ENCODE assay signal across 19 cellular contexts in genomic region chr20:32756156-32756555, GRCh38. TPM values are rescaled to one million over a fixed set of nuclear protein-coding genes. Genes with fewer than 3 reads are reported as not detected.
DNase-seq lines count a peak whose midpoint lies in the region; ATAC-seq, FAIRE-seq and TF ChIP-seq lines count a peak whose summit lies in the region.
"Had no signal": no experiment of that assay in that cellular context is flagged by ENCODE, and none has a peak within 500 bp of the region (broad histone marks: within the 10 kb centered on the region; RNA-seq: fewer than 3 reads in every experiment).

No MANE protein-coding gene starts in this region.

- peaks cover 10% of the 10 kb centered on the region for H3K27me3 Mint-ChIP-seq in GM23338 (ENCODE audit: insufficient read depth, low read depth, poor library complexity)
- no peaks in the 10 kb centered on the region for H3K27me3 Mint-ChIP-seq in naive thymus-derived CD8-positive, alpha-beta T cell
- H3K27me3 Mint-ChIP-seq: CD4-positive, CD25-positive, alpha-beta regulatory T cell had no signal

- TF ChIP-seq EP300 in H1 (IDR thresholded peaks at IDR 0.05; ENCODE audit: borderline replicate concordance in 1 of 2, low read depth in 2 of 2, low read length in 2 of 2) (no peak), esophagus muscularis mucosa (IDR thresholded peaks at IDR 0.05) (no peak)

- CTCF ChIA-PET in H1 (lab: Charles Lee; ENCODE audit: partially characterized antibody), result interaction anchor here (0.5 to 2.4 kb wide), 6 partner anchors 16 to 82 kb away, joined by 3 to 8 read pairs (median 5); partner anchors contain the start of gene C20orf203

- no peak overlapping the region for H3K56ac ChIP-seq in H1 (replicated peaks; ENCODE audit: insufficient read length, low read depth, low read length)

- no peaks in the 10 kb centered on the region for H4K20me1 ChIP-seq in GM23338 (replicated peaks; ENCODE audit: insufficient read depth)
- H4K20me1 ChIP-seq in H1 (replicated peaks in 1 of 2; ENCODE audit: control insufficient read depth in 1 of 2, insufficient read depth in 2 of 2, low read length in 2 of 2), result no peaks in the 10 kb centered on the region
- no peaks in the 10 kb centered on the region for H4K20me1 ChIP-seq in osteoblast (ENCODE audit: insufficient read depth, low read length)

- DNase-seq in GM23338 (ENCODE audit: low spot score) (peak; percentile 59), H1 (ENCODE audit: low read depth in 1 of 2, low spot score in 2 of 2) (no peak), osteoblast (ENCODE audit: insufficient read length, low spot score, missing footprints) (no peak), esophagus muscularis mucosa (ENCODE audit: extremely low spot score) (no peak), HT-29 (ENCODE audit: low spot score) (no peak)
- no peak for DNase-seq in naive thymus-derived CD8-positive, alpha-beta T cell
- DNase-seq: ACHN; BE2C; C1 segment of cervical spinal cord; Caco-2; CD4-positive, CD25-positive, alpha-beta regulatory T cell; GOT3; KG1 had no signal

- peak overlapping the region; percentile 93 for H3K27ac Mint-ChIP-seq in GM23338
- H3K27ac Mint-ChIP-seq in naive thymus-derived CD8-positive, alpha-beta T cell, result no peak overlapping the region
- H3K27ac Mint-ChIP-seq: CD4-positive, CD25-positive, alpha-beta regulatory T cell had no signal

- no peak overlapping the region for H2AFZ ChIP-seq in GM23338
- H2AFZ ChIP-seq in H1 (ENCODE audit: low read length), result 0 out of 2 replicates have a peak overlapping the region, but pooled peaks have one; percentile 21
- peak overlapping the region; percentile 20 for H2AFZ ChIP-seq in osteoblast (ENCODE audit: low read length)

- peaks cover 55% of the 10 kb centered on the region for H3K4me1 Mint-ChIP-seq in GM23338
- H3K4me1 Mint-ChIP-seq in naive thymus-derived CD8-positive, alpha-beta T cell, result peaks cover under 1 to 3% (median 1%) of the 10 kb centered on the region in 4 donors

- peak overlapping the region; percentile 93 for H3K27ac ChIP-seq in GM23338 (ENCODE audit: low read depth)
- H3K27ac ChIP-seq in HUES48 (ENCODE audit: low read depth, low read length), result peak overlapping the region; percentile 3
- H3K27ac ChIP-seq in H1 (ENCODE audit: low read depth, low read length), result peak overlapping the region; percentile 43
- H3K27ac ChIP-seq in osteoblast (ENCODE audit: low read depth, low read length), result no peak overlapping the region
- H3K27ac ChIP-seq in esophagus muscularis mucosa (replicated peaks in 1 of 4), result no peak overlapping the region

- H3K4ac ChIP-seq in H1 (replicated peaks; ENCODE audit: insufficient read length, low read depth, low read length), result no peak overlapping the region

- H3K36me3 ChIP-seq in GM23338 (ENCODE audit: insufficient read depth) (no peaks in the 10 kb centered on the region), HUES48 (ENCODE audit: control insufficient read depth, insufficient read depth, low read length) (no peaks in the 10 kb centered on the region), H1 (ENCODE audit: control insufficient read depth in 2 of 4, insufficient read depth in 4 of 4, low read length in 3 of 4) (no peaks in the 10 kb centered on the region), osteoblast (ENCODE audit: insufficient read depth, low read length) (no peaks in the 10 kb centered on the region), esophagus muscularis mucosa (no peaks in the 10 kb centered on the region)
- H3K36me3 ChIP-seq: BE2C, HAP-1 had no signal

- H3K79me2 ChIP-seq in GM23338 (replicated peaks; ENCODE audit: insufficient read depth) (peaks cover 63% of the 10 kb centered on the region), H1 (ENCODE audit: control insufficient read depth in 1 of 2, insufficient read depth in 2 of 2, low read length in 2 of 2) (peaks cover 0 to 15% of the 10 kb centered on the region in 2 experiments; a peak in 1 of 4 replicates), osteoblast (ENCODE audit: insufficient read depth, low read length) (no peaks in the 10 kb centered on the region)

- no peaks in the 10 kb centered on the region; the same call in 2 of the 3 replicates for H3K36me3 Mint-ChIP-seq in GM23338 (ENCODE audit: low read depth)
- no peaks in the 10 kb centered on the region for H3K36me3 Mint-ChIP-seq in naive thymus-derived CD8-positive, alpha-beta T cell
- H3K36me3 Mint-ChIP-seq: CD4-positive, CD25-positive, alpha-beta regulatory T cell had no signal

- H3K23ac ChIP-seq in H1 (ENCODE audit: insufficient read length), result no peak overlapping the region

- peak overlapping the region; percentile 94 for H4K5ac ChIP-seq in H1 (ENCODE audit: insufficient read length, low read depth, low read length)

- H3K14ac ChIP-seq in H1 (ENCODE audit: insufficient read length), result no peak overlapping the region

- H3K79me1 ChIP-seq in H1 (ENCODE audit: low read depth, low read length), result no peaks in the 10 kb centered on the region; the same call in 1 of the 2 replicates

- no peak for FAIRE-seq in H1 (lab: Jason Lieb, UNC)
- FAIRE-seq: A204.1, D721Med, G401.6, GM12891 had no signal

- H3K9ac ChIP-seq in HUES48 (ENCODE audit: low read depth, low read length) (no peak overlapping the region), H1 (replicated peaks in 1 of 4; ENCODE audit: extremely low read depth in 1 of 4, low read depth in 3 of 4, low read length in 3 of 4) (no peak overlapping the region)

- peak overlapping the region; percentile 97; the same call in 1 of the 2 replicates for H2BK20ac ChIP-seq in H1 (ENCODE audit: low read length)

- H2BK5ac ChIP-seq in H1 (ENCODE audit: low read depth, low read length), result peak overlapping the region; percentile 97; the same call in 1 of the 2 replicates

- no peak for TF ChIP-seq CTCF in GM23338 (conservative IDR thresholded peaks at IDR 0.05; ENCODE audit: low read depth in 2 of 2)
- TF ChIP-seq CTCF in H1 (IDR thresholded peaks at IDR 0.05; ENCODE audit: control extremely low read depth in 1 of 3, insufficient read depth in 1 of 3, low read depth in 1 of 3, low read length in 3 of 3), result no peak
- TF ChIP-seq CTCF in osteoblast (IDR thresholded peaks at IDR 0.05; ENCODE audit: extremely low read depth, low read depth, low read length), result no peak
- TF ChIP-seq CTCF in esophagus muscularis mucosa (IDR thresholded peaks at IDR 0.05), result no peak

- H3K9me3 ChIP-seq in HUES48 (ENCODE audit: control insufficient read depth, insufficient read depth, low read length) (no peaks in the 10 kb centered on the region), H1 (ENCODE audit: insufficient read depth in 2 of 2, low read depth in 1 of 2, low read length in 1 of 2) (no peaks in the 10 kb centered on the region), osteoblast (ENCODE audit: low read depth, low read length) (no peaks in the 10 kb centered on the region), esophagus muscularis mucosa (no peaks in the 10 kb centered on the region)
- H3K9me3 ChIP-seq: BE2C, Caco-2, HAP-1 had no signal

- H2BK12ac ChIP-seq in H1 (ENCODE audit: low read depth, low read length), result no peak overlapping the region

- intact Hi-C loops in esophagus muscularis mucosa (cut with DNase I), result no loop called here

- no peak for TF ChIP-seq RAD21 in H1 (IDR thresholded peaks at IDR 0.05 in 1 of 2, conservative IDR thresholded peaks at IDR 0.05 in 1 of 2; ENCODE audit: low read depth in 2 of 2, low read length in 2 of 2)

- no peak overlapping the region for H2BK15ac ChIP-seq in H1 (ENCODE audit: low read length)

- 35% methylated on average over 5 of the region's 5 CpGs; no CpG with 5 or more reads in 1 of the 2 experiments for WGBS in H1 (ENCODE audit: extremely low coverage in 1 of 2, insufficient coverage in 1 of 2, insufficient read length in 1 of 2, insufficient replicate concordance in 2 of 2, low coverage in 1 of 2, low lambda C conversion rate in 2 of 2, missing lambda C conversion rate in 1 of 2), 2 experiments
- WGBS in esophagus muscularis mucosa, result 43% methylated on average over 5 of the region's 5 CpGs

- no peak for TF ChIP-seq POLR2A in H1 (IDR thresholded peaks at IDR 0.05; ENCODE audit: control extremely low read depth in 1 of 2, low read depth in 2 of 2, low read length in 2 of 2)
- TF ChIP-seq POLR2A in esophagus muscularis mucosa (IDR thresholded peaks at IDR 0.05; ENCODE audit: low read depth), result no peak

- H3K4me3 ChIP-seq in GM23338 (peak overlapping the region; percentile 30; the same call in 1 of the 2 replicates), HUES48 (ENCODE audit: low read depth, low read length) (no peak overlapping the region), H1 (ENCODE audit: extremely low read depth in 1 of 4, insufficient read depth in 2 of 4, low read depth in 3 of 4, low read length in 4 of 4) (no peak overlapping the region), osteoblast (ENCODE audit: insufficient read depth, low read length) (no peak overlapping the region), esophagus muscularis mucosa (no peak overlapping the region)
- H3K4me3 ChIP-seq: HAP-1 had no signal

- ATAC-seq in GM23338, result peak; percentile 5; the same call in 2 of the 3 replicates
- no peak for ATAC-seq in naive thymus-derived CD8-positive, alpha-beta T cell

- H2BK120ac ChIP-seq in H1 (replicated peaks; ENCODE audit: low read depth, low read length), result peak overlapping the region; percentile 99

- peaks cover 12% of the 10 kb centered on the region for H3F3A ChIP-seq in GM23338 (replicated peaks; ENCODE audit: low read depth)

- 0 out of 2 replicates have a peak overlapping the region, but pooled peaks have one; percentile 84 for H2AK5ac ChIP-seq in H1 (ENCODE audit: low read depth, low read length)

- peak overlapping the region; percentile 23; the same call in 1 of the 3 replicates for H3K4me3 Mint-ChIP-seq in GM23338
- no peak overlapping the region for H3K4me3 Mint-ChIP-seq in naive thymus-derived CD8-positive, alpha-beta T cell

- no peaks in the 10 kb centered on the region for H3K9me2 ChIP-seq in GM23338 (ENCODE audit: insufficient read depth)

- H4K91ac ChIP-seq in H1 (replicated peaks; ENCODE audit: insufficient read length, low read length), result peak overlapping the region; percentile 93

- H3K4me1 ChIP-seq in GM23338 (ENCODE audit: insufficient read depth) (peaks cover 79% of the 10 kb centered on the region), HUES48 (ENCODE audit: control insufficient read depth, insufficient read depth, low read length) (peaks cover 32% of the 10 kb centered on the region), H1 (replicated peaks in 1 of 4; ENCODE audit: control insufficient read depth in 3 of 4, insufficient read depth in 4 of 4, low read length in 3 of 4) (peaks cover 17 to 31% (median 27%) of the 10 kb centered on the region in 4 experiments), osteoblast (ENCODE audit: insufficient read depth, low read length) (peaks cover 23% of the 10 kb centered on the region), esophagus muscularis mucosa (peaks cover 0 to under 1% (median 0%) of the 10 kb centered on the region in 4 donors)
- H3K4me1 ChIP-seq: BE2C, HAP-1 had no signal

- H4K8ac ChIP-seq in H1 (ENCODE audit: extremely low read depth, insufficient read depth, low read length), result no peak overlapping the region

- POLR2A ChIA-PET in H1 (lab: Charles Lee; ENCODE audit: partially characterized antibody), result interaction anchor here (1.1 to 4.8 kb wide), 7 partner anchors 8 to 63 kb away, joined by 3 to 50 read pairs (median 4); partner anchors contain the start of genes COMMD7, DNMT3B and MAPRE1
- POLR2A ChIA-PET in naive thymus-derived CD8-positive, alpha-beta T cell (lab: Charles Lee), result no interaction called here

- H3K9me3 Mint-ChIP-seq in GM23338, result no peaks in the 10 kb centered on the region; the same call in 1 of the 3 replicates
- no peaks in the 10 kb centered on the region for H3K9me3 Mint-ChIP-seq in naive thymus-derived CD8-positive, alpha-beta T cell
- H3K9me3 Mint-ChIP-seq: CD4-positive, CD25-positive, alpha-beta regulatory T cell had no signal

- peaks cover 5% of the 10 kb centered on the region for H3K23me2 ChIP-seq in H1 (ENCODE audit: low read depth, low read length)

- H3K27me3 ChIP-seq in GM23338 (ENCODE audit: insufficient read depth) (no peaks in the 10 kb centered on the region), HUES48 (ENCODE audit: control insufficient read depth, insufficient read depth, low read length) (no peaks in the 10 kb centered on the region), H1 (replicated peaks in 1 of 4; ENCODE audit: control insufficient read depth in 3 of 4, extremely low read depth in 1 of 4, insufficient read depth in 3 of 4, low read length in 3 of 4) (no peaks in the 10 kb centered on the region), osteoblast (ENCODE audit: insufficient read depth, low read length) (no peaks in the 10 kb centered on the region), esophagus muscularis mucosa (no peaks in the 10 kb centered on the region)
- H3K27me3 ChIP-seq: BE2C had no signal

- H3K4me2 ChIP-seq in GM23338 (peak overlapping the region; percentile 64), H1 (ENCODE audit: insufficient read depth in 1 of 2, low read depth in 2 of 2, low read length in 2 of 2) (peak overlapping the region; percentile 27 to 32; a peak in 2 of 4 replicates), osteoblast (ENCODE audit: insufficient read depth, low read length) (no peak overlapping the region)

- H3K18ac ChIP-seq in H1 (ENCODE audit: extremely low read depth, low read length), result peak overlapping the region; percentile 94

RNA-seq across cellular contexts. Expression of gene DNMT3B, which starts 6.0 kb away (rescaled TPM):
- 2,222 and 2,281 TPM in 2 replicates for total RNA-seq in GM23338 (2014; rRNA removed; shearing (Covaris generic))
- polyA plus RNA-seq in GM23338 (2016; fragmentation: Nextera tagmentation; extraction: Ambion mirVana) (711 and 726 TPM in 2 replicates), H1 (2011; rRNA removed) (433 and 469 TPM in 2 replicates)
- 1,016 and 1,038 TPM in 2 replicates for total RNA-seq in H1 (2021; fragmentation: NEBNext Ultra II Directional; extraction: Animal tissue kit (Norgen Biotek cat#: 25700))
- 457 TPM for polyA plus RNA-seq in H1 (2011; cell fraction: cytosol; rRNA removed)
- 676 TPM for polyA plus RNA-seq in H1 (2011; cell fraction: nucleus; rRNA removed)
- 568 to 702 TPM (median 611 TPM) in 4 replicates for polyA plus RNA-seq in H1 (2012, experiment 1 of 2)
- 410 TPM for polyA plus RNA-seq in H1 (2012, experiment 2 of 2)
- 587 TPM for polyA plus RNA-seq in H1 (2013, experiment 1 of 2)
- 555 TPM for polyA plus RNA-seq in H1 (2013, experiment 2 of 2)
- polyA minus RNA-seq in H1 (2011; rRNA and poly(A)+ RNA removed), result 327 and 359 TPM in 2 replicates
- 389 TPM for polyA minus RNA-seq in H1 (2011; cell fraction: cytosol; rRNA and poly(A)+ RNA removed)
- 257 TPM for polyA minus RNA-seq in H1 (2011; cell fraction: nucleus; rRNA and poly(A)+ RNA removed)
- total RNA-seq in osteoblast (2.4 and 2.5 TPM in 2 replicates), esophagus muscularis mucosa (under 1 TPM; 0.40 to 0.97 (median 0.66) TPM)
- under 1 TPM; 0.44 to 0.82 TPM for total RNA-seq in naive thymus-derived CD8-positive, alpha-beta T cell
- polyA plus RNA-seq in naive thymus-derived CD8-positive, alpha-beta T cell, result under 1 TPM in 2 of 3 donors, not detected in 1; 0.08 to 0.65 TPM
- total RNA-seq in HT-29 (2014; rRNA removed; shearing (Covaris generic)), result 2.4 and 3.0 TPM in 2 replicates

RNA-seq across cellular contexts. Expression of gene COMMD7, which starts 12.9 kb away (rescaled TPM):
- total RNA-seq in GM23338 (2014; rRNA removed; shearing (Covaris generic)), result 84.7 and 86.4 TPM in 2 replicates
- polyA plus RNA-seq in GM23338 (2016; fragmentation: Nextera tagmentation; extraction: Ambion mirVana) (67.3 and 70.4 TPM in 2 replicates), H1 (2011; rRNA removed) (39.4 and 39.8 TPM in 2 replicates)
- total RNA-seq in H1 (2021; fragmentation: NEBNext Ultra II Directional; extraction: Animal tissue kit (Norgen Biotek cat#: 25700)), result 48.8 and 48.9 TPM in 2 replicates
- polyA plus RNA-seq in H1 (2011; cell fraction: cytosol; rRNA removed), result 41.8 TPM
- polyA plus RNA-seq in H1 (2011; cell fraction: nucleus; rRNA removed), result 37.4 TPM
- polyA plus RNA-seq in H1 (2012, experiment 1 of 2), result 37.7 to 43.8 TPM (median 39.0 TPM) in 4 replicates
- polyA plus RNA-seq in H1 (2012, experiment 2 of 2), result 51.1 TPM
- 50.4 TPM for polyA plus RNA-seq in H1 (2013, experiment 1 of 2)
- polyA plus RNA-seq in H1 (2013, experiment 2 of 2), result 48.5 TPM
- polyA minus RNA-seq in H1 (2011; rRNA and poly(A)+ RNA removed), result 26.8 and 28.1 TPM in 2 replicates
- polyA minus RNA-seq in H1 (2011; cell fraction: cytosol; rRNA and poly(A)+ RNA removed), result 16.2 TPM
- polyA minus RNA-seq in H1 (2011; cell fraction: nucleus; rRNA and poly(A)+ RNA removed), result 27.2 TPM
- total RNA-seq in osteoblast (61.2 and 69.2 TPM in 2 replicates), esophagus muscularis mucosa (10 to 100 TPM; 24.5 to 35.2 (median 30.9) TPM)
- total RNA-seq in naive thymus-derived CD8-positive, alpha-beta T cell, result 10 to 100 TPM; 32.4 to 36.4 TPM
- polyA plus RNA-seq in naive thymus-derived CD8-positive, alpha-beta T cell, result 100 to 1,000 TPM; 120 to 138 (median 123) TPM
- 31.1 and 31.5 TPM in 2 replicates for total RNA-seq in HT-29 (2014; rRNA removed; shearing (Covaris generic))

Comparison
In these comparisons a context has a peak if more than half of its experiments do, and no peak if none do; other contexts are left out.
1. H3K27ac ChIP-seq: peak in GM23338 (single experiment), HUES48 (single experiment) and H1 (single experiment); none in osteoblast (single experiment) and esophagus muscularis mucosa (0 of 4).
2. RNA of gene DNMT3B, which starts 6.0 kb away (total RNA-seq): 2,222 to 2,281 TPM in GM23338 and 1,016 to 1,038 TPM in H1; 2.4 to 3.0 TPM in HT-29, 2.4 to 2.5 TPM in osteoblast, 0.40 to 0.97 TPM in esophagus muscularis mucosa and 0.44 to 0.82 TPM in naive thymus-derived CD8-positive, alpha-beta T cell; every median in the first group is over 100 times any median in the second.